1 cellular context compared by ENCODE assay signal in genomic region chr1:25820247-25821111, GRCh38.
TF ChIP-seq lines count a peak whose summit lies in the region.

No MANE protein-coding gene starts in this region.

TF ChIP-seq in HepG2, 621 proteins besides CTCF, POLR2A, EP300 and RAD21 (continued from another document and continues in another):
- no peak for TF ChIP-seq ARID5B (CRISPR knock-in tag; IDR thresholded peaks at IDR 0.05)
- TF ChIP-seq GATA4 (IDR thresholded peaks at IDR 0.05; ENCODE audit: borderline replicate concordance, low read depth), result no peak
- TF ChIP-seq ATM (IDR thresholded peaks at IDR 0.05; ENCODE audit: borderline replicate concordance), result no peak
- TF ChIP-seq CENPX (CRISPR knock-in tag; IDR thresholded peaks at IDR 0.05), result no peak
- no peak for TF ChIP-seq NFATC3 (CRISPR knock-in tag; IDR thresholded peaks at IDR 0.05)
- TF ChIP-seq SP5 (CRISPR knock-in tag; IDR thresholded peaks at IDR 0.05; ENCODE audit: borderline replicate concordance, low read depth), result no peak
- TF ChIP-seq TERF1 (CRISPR knock-in tag; IDR thresholded peaks at IDR 0.05), result no peak
- TF ChIP-seq ZNF451 (CRISPR knock-in tag; IDR thresholded peaks at IDR 0.05), result no peak
- no peak; the same call in 1 of the 2 replicates for TF ChIP-seq MYPOP (CRISPR knock-in tag; IDR thresholded peaks at IDR 0.05)
- TF ChIP-seq FOXA1 (IDR thresholded peaks at IDR 0.05), result no peak
- TF ChIP-seq FOXA1 (CRISPR knock-in tag; IDR thresholded peaks at IDR 0.05), result no peak
- no peak for TF ChIP-seq ZNF841 (CRISPR knock-in tag; IDR thresholded peaks at IDR 0.05; ENCODE audit: borderline replicate concordance)
- 0 out of 2 replicates have a peak, but pooled peaks have one; percentile 32 for TF ChIP-seq AFF4 (CRISPR knock-in tag; IDR thresholded peaks at IDR 0.05)
- TF ChIP-seq IKZF4 (CRISPR knock-in tag; IDR thresholded peaks at IDR 0.05; ENCODE audit: borderline replicate concordance, low read depth, not compliant biosample characterization), result no peak
- TF ChIP-seq MBNL3 (CRISPR knock-in tag; conservative IDR thresholded peaks at IDR 0.05), result no peak
- no peak for TF ChIP-seq ZBTB40 (IDR thresholded peaks at IDR 0.05)
- no peak for TF ChIP-seq ZBTB40 (CRISPR knock-in tag; IDR thresholded peaks at IDR 0.05)
- no peak; the same call in 1 of the 2 replicates for TF ChIP-seq NFYB (CRISPR knock-in tag; IDR thresholded peaks at IDR 0.05)
- TF ChIP-seq HNF4A (CRISPR knock-in tag; IDR thresholded peaks at IDR 0.05), result peak; percentile 65; the same call in 1 of the 2 replicates
- TF ChIP-seq ZNF572 (CRISPR knock-in tag; IDR thresholded peaks at IDR 0.05), result no peak
- peak; percentile 15; the same call in 1 of the 2 replicates for TF ChIP-seq ZNF263 (CRISPR knock-in tag; IDR thresholded peaks at IDR 0.05)
- no peak for TF ChIP-seq MTF1 (CRISPR knock-in tag; IDR thresholded peaks at IDR 0.05)
- TF ChIP-seq BHLHE40 (IDR thresholded peaks at IDR 0.05; ENCODE audit: low read length), result no peak
- TF ChIP-seq UBTF (CRISPR knock-in tag; IDR thresholded peaks at IDR 0.05), result peak; percentile 52
- 0 out of 2 replicates have a peak, but pooled peaks have one; percentile 43 for TF ChIP-seq NCOA1 (CRISPR knock-in tag; IDR thresholded peaks at IDR 0.05)
- TF ChIP-seq ZNF207 (IDR thresholded peaks at IDR 0.05; ENCODE audit: borderline replicate concordance), result no peak
- no peak for TF ChIP-seq PPARG (CRISPR knock-in tag; conservative IDR thresholded peaks at IDR 0.05)
- peak; percentile 51; the same call in 1 of the 2 replicates for TF ChIP-seq DRAP1 (CRISPR knock-in tag; IDR thresholded peaks at IDR 0.05)
- no peak for TF ChIP-seq ZNF83 (CRISPR knock-in tag; IDR thresholded peaks at IDR 0.05; ENCODE audit: borderline replicate concordance)
- TF ChIP-seq GMEB1 (CRISPR knock-in tag; IDR thresholded peaks at IDR 0.05; ENCODE audit: borderline replicate concordance), result no peak
- no peak for TF ChIP-seq ZNF615 (CRISPR knock-in tag; IDR thresholded peaks at IDR 0.05; ENCODE audit: borderline replicate concordance)
- TF ChIP-seq ZNF180 (CRISPR knock-in tag; IDR thresholded peaks at IDR 0.05; ENCODE audit: borderline replicate concordance, low read depth), result no peak
- TF ChIP-seq ARNT (IDR thresholded peaks at IDR 0.05), result no peak
